In genomic region chr1:161258439-161259386, GRCh38 we compare ENCODE assay signal across 8 cellular contexts. TPM values are rescaled to one million over a fixed set of nuclear protein-coding genes. Genes with fewer than 3 reads are reported as not detected.
DNase-seq lines count a peak whose midpoint lies in the region; ATAC-seq, FAIRE-seq and TF ChIP-seq lines count a peak whose summit lies in the region.

Gene PCP4L1 (plus strand): TSS chr1:161258745. CDS start chr1:161258975, 230 bp downstream.

- intact Hi-C loops in activated B cell treated with CpG ODN at 0.5 μM for 24 hours (cut with micrococcal nuclease): no loop called here

- POLR2A ChIA-PET in activated B cell treated with CpG ODN at 0.5 μM for 24 hours (lab: Charles Lee): interaction anchor here (0.6 to 1.3 kb wide), 3 partner anchors 9 to 55 kb away, joined by 3 to 4 read pairs (median 3); no protein-coding TSS in a partner anchor

- ATAC-seq in activated B cell treated with CpG ODN at 0.5 μM for 24 hours (ENCODE audit: low read depth) (peak; percentile 86), left lobe of liver (peak; percentile 96), GM19324 (IDR thresholded peaks at IDR 0.05; ENCODE audit: low FRiP score, unreplicated experiment) (no peak)

- DNase-seq in ELR (ENCODE audit: low read depth) (peak; percentile 60), HTR-8/SVneo (ENCODE audit: insufficient read length, low spot score) (peak; percentile 64), activated B cell treated with CpG ODN at 0.5 μM for 24 hours (peak; percentile 26), coronary artery (ENCODE audit: low spot score) (no peak), left lobe of liver (ENCODE audit: low spot score) (peak; percentile 79), kidney glomerular epithelial cell (lab: John Stamatoyannopoulos, UW) (no peak)
- peak in 3 of 4 experiments; percentile 4 to 31 (median 21) for DNase-seq in stimulated activated CD4-positive, alpha-beta T cell treated with anti-CD3 and anti-CD28 coated beads, Interleukin-1b, Interleukin-23, amount 100 ng/mL, for 24 hours (ENCODE audit: low read depth in 4 of 4, low spot score in 1 of 4)

- H3K27ac ChIP-seq in coronary artery: no peak within 1 kb of the TSS

- H3K27ac Mint-ChIP-seq in activated B cell treated with CpG ODN at 0.5 μM for 24 hours: no peak within 1 kb of the TSS

- FAIRE-seq in HTR-8/SVneo (lab: Jason Lieb, UNC): no peak

- H3K9me3 Mint-ChIP-seq in activated B cell treated with CpG ODN at 0.5 μM for 24 hours: peaks cover 18% of the 10 kb centered on the region

- H3K4me3 Mint-ChIP-seq in activated B cell treated with CpG ODN at 0.5 μM for 24 hours: peak within 1 kb of the TSS; percentile 73

- TF ChIP-seq CTCF in activated B cell treated with CpG ODN at 0.5 μM for 24 hours (IDR thresholded peaks at IDR 0.05): no peak
- TF ChIP-seq CTCF in coronary artery (IDR thresholded peaks at IDR 0.05): no peak

- CTCF ChIA-PET in activated B cell treated with CpG ODN at 0.5 μM for 24 hours (lab: Charles Lee): interaction anchor here (1.2 kb wide), 1 partner anchor 68 kb away, joined by 4 read pairs; no protein-coding TSS in a partner anchor

- H3K27me3 Mint-ChIP-seq in activated B cell treated with CpG ODN at 0.5 μM for 24 hours: peaks cover 57% of the 10 kb centered on the region

- H3K4me3 ChIP-seq in coronary artery: peak within 1 kb of the TSS; percentile 70

- peaks cover 30% of the 10 kb centered on the region for H3K4me1 Mint-ChIP-seq in activated B cell treated with CpG ODN at 0.5 μM for 24 hours

- H3K36me3 Mint-ChIP-seq in activated B cell treated with CpG ODN at 0.5 μM for 24 hours (ENCODE audit: low read depth): peaks cover 8% of the 10 kb centered on the region

RNA-seq across cellular contexts. Expression of gene PCP4L1, which starts in this region (rescaled TPM):
- total RNA-seq in activated B cell treated with CpG ODN at 0.5 μM for 24 hours: not detected in 2 replicates
- 5.1 TPM for total RNA-seq in left lobe of liver

Comparison
In these comparisons a context has a peak if more than half of its experiments do, and no peak if none do; other contexts are left out.
1. Peak in DNase-seq and ATAC-seq in activated B cell treated with CpG ODN at 0.5 μM for 24 hours; RNA of the gene not detected or under 1 TPM.
2. DNase-seq: peak in ELR (single experiment), HTR-8/SVneo (single experiment), left lobe of liver (single experiment) and stimulated activated CD4-positive, alpha-beta T cell treated with anti-CD3 and anti-CD28 coated beads, Interleukin-1b, Interleukin-23, amount 100 ng/mL, for 24 hours (3 of 4); none in coronary artery (single experiment) and kidney glomerular epithelial cell (single experiment).